Comparison of ENCODE assay signal across 37 cellular contexts in genomic region chr3:139423232-139423631, GRCh38. TPM values are rescaled to one million over a fixed set of nuclear protein-coding genes. Genes with fewer than 3 reads are reported as not detected.
"Had no signal": no experiment of that assay in that cellular context is flagged by ENCODE, and none has a peak within 500 bp of the region (broad histone marks: within the 10 kb centered on the region; RNA-seq: fewer than 3 reads in every experiment).

No MANE protein-coding gene starts in this region.

- H3K4me1 ChIP-seq: adrenal gland, breast epithelium had no signal

- H3K27me3 Mint-ChIP-seq: activated B cell treated with CpG ODN at 0.5 μM for 24 hours; activated CD4-positive, alpha-beta memory T cell treated with anti-CD3 and anti-CD28 coated beads for 36 hours; activated CD8-positive, alpha-beta T cell treated with anti-CD3 and anti-CD28 coated beads for 36 hours; activated naive CD8-positive, alpha-beta T cell treated with anti-CD3 and anti-CD28 coated beads for 36 hours; activated T-helper 17 cell treated with anti-CD3 and anti-CD28 coated beads, Interleukin-2, amount 50 U/mL, for 72 hours had no signal

- H3K4me3 Mint-ChIP-seq: activated B cell treated with CpG ODN at 0.5 μM for 24 hours; activated CD4-positive, alpha-beta memory T cell treated with anti-CD3 and anti-CD28 coated beads for 36 hours; activated CD8-positive, alpha-beta T cell treated with anti-CD3 and anti-CD28 coated beads for 36 hours; activated naive CD4-positive, alpha-beta T cell treated with anti-CD3 and anti-CD28 coated beads for 36 hours; activated naive CD8-positive, alpha-beta T cell treated with anti-CD3 and anti-CD28 coated beads for 36 hours; activated T-helper 1 cell treated with anti-CD3 and anti-CD28 coated beads, Interleukin-12 subunit alpha, Interleukin-12 subunit beta, Interleukin-2, Interleukin-4 antibody, amounts not matched to agents 30 ng/mL and 10 ng/mL and 1 ng/mL, durations not matched to agents 14 hours and 24 hours and 36 hours; activated T-helper 17 cell treated with anti-CD3 and anti-CD28 coated beads, Interleukin-2, amount 50 U/mL, for 72 hours; T-helper 1 cell treated with Interleukin-12 subunit alpha and Interleukin-12 subunit beta and Interleukin-4 antibody, amounts not matched to agents 30 μg/mL and 1 μg/mL, for 36 hours; T-helper 2 cell treated with Interferon-gamma antibody and Interleukin-4, amounts not matched to agents 5 μg/mL and 100 μg/mL, for 36 hours had no signal

- H3K27ac ChIP-seq: adrenal gland, body of pancreas, brain microvascular endothelial cell, breast epithelium, VCaP had no signal

- H3K27me3 ChIP-seq: adrenal gland, body of pancreas, brain microvascular endothelial cell, breast epithelium had no signal

- H3K4me3 ChIP-seq: adrenal gland, body of pancreas, breast epithelium had no signal

- DNase-seq: activated B cell treated with CpG ODN at 0.5 μM for 24 hours; activated CD4-positive, alpha-beta memory T cell treated with anti-CD3 and anti-CD28 coated beads for 36 hours; activated CD4-positive, alpha-beta T cell treated with anti-CD3 and anti-CD28 coated beads for 4 hours; activated CD4-positive, alpha-beta T cell treated with anti-CD3 and anti-CD28 coated beads, Interleukin-2, amount 50 U/mL, for 1 hour; activated CD4-positive, alpha-beta T cell treated with anti-CD3 and anti-CD28 coated beads, Interleukin-2, amount 50 U/mL, for 4 hours; activated CD4-positive, CD25-positive, alpha-beta regulatory T cell treated with anti-CD3 and anti-CD28 coated beads, Interleukin-2, amount 50 U/mL, for 72 hours; activated CD8-positive, alpha-beta memory T cell treated with anti-CD3 and anti-CD28 coated beads, Interleukin-2, amount 50 U/mL, for 4 hours; activated CD8-positive, alpha-beta T cell treated with anti-CD3 and anti-CD28 coated beads for 36 hours; activated effector memory CD4-positive, alpha-beta T cell treated with anti-CD3 and anti-CD28 coated beads, Interleukin-2, amount 50 U/mL, for 16 hours; activated gamma-delta T cell treated with Interleukin-2 at 50 U/mL for 16 hours; activated naive CD4-positive, alpha-beta T cell; activated naive CD4-positive, alpha-beta T cell treated with anti-CD3 and anti-CD28 coated beads for 36 hours; activated naive CD4-positive, alpha-beta T cell treated with anti-CD3 and anti-CD28 coated beads, Interleukin-2, amount 50 U/mL, for 16 hours; activated naive CD8-positive, alpha-beta T cell treated with anti-CD3 and anti-CD28 coated beads for 36 hours; activated T-cell treated with anti-CD3 and anti-CD28 coated beads for 4 hours; activated T-cell treated with anti-CD3 and anti-CD28 coated beads, Interleukin-2, amount 50 U/mL, for 1 hour; activated T-cell treated with anti-CD3 and anti-CD28 coated beads, Interleukin-2, amount 50 U/mL, for 48 hours; adrenal gland; amniotic stem cell; aorta; body of pancreas; brain microvascular endothelial cell; central memory CD4-positive, alpha-beta T cell; SW 1271; T-helper 1 cell; T-helper 2 cell; T-helper 9 cell had no signal

- ATAC-seq: activated CD8-positive, alpha-beta T cell treated with anti-CD3 and anti-CD28 coated beads for 36 hours; activated naive CD4-positive, alpha-beta T cell treated with anti-CD3 and anti-CD28 coated beads, Interleukin-2, amount 50 U/mL, for 72 hours; activated T-helper 17 cell treated with anti-CD3 and anti-CD28 coated beads, Interleukin-2, amount 50 U/mL, for 72 hours; body of pancreas had no signal

- H3K9me3 Mint-ChIP-seq: activated B cell treated with CpG ODN at 0.5 μM for 24 hours; activated CD4-positive, alpha-beta memory T cell treated with anti-CD3 and anti-CD28 coated beads for 36 hours; activated CD8-positive, alpha-beta T cell treated with anti-CD3 and anti-CD28 coated beads for 36 hours; activated naive CD4-positive, alpha-beta T cell treated with anti-CD3 and anti-CD28 coated beads for 36 hours; activated naive CD4-positive, alpha-beta T cell treated with anti-CD3 and anti-CD28 coated beads, Interleukin-2, amount 50 U/mL, for 72 hours; activated naive CD8-positive, alpha-beta T cell treated with anti-CD3 and anti-CD28 coated beads for 36 hours; activated T-helper 1 cell treated with anti-CD3 and anti-CD28 coated beads, Interleukin-12 subunit alpha, Interleukin-12 subunit beta, Interleukin-2, Interleukin-4 antibody, amounts not matched to agents 30 ng/mL and 10 ng/mL and 1 ng/mL, durations not matched to agents 14 hours and 24 hours and 36 hours; activated T-helper 17 cell treated with anti-CD3 and anti-CD28 coated beads, Interleukin-2, amount 50 U/mL, for 72 hours; T-helper 1 cell treated with Interleukin-12 subunit alpha and Interleukin-12 subunit beta and Interleukin-4 antibody, amounts not matched to agents 30 μg/mL and 1 μg/mL, for 36 hours; T-helper 2 cell treated with Interferon-gamma antibody and Interleukin-4, amounts not matched to agents 5 μg/mL and 100 μg/mL, for 36 hours had no signal

- H3K9me3 ChIP-seq: adrenal gland, body of pancreas, breast epithelium had no signal

- H3K27ac Mint-ChIP-seq: activated B cell treated with CpG ODN at 0.5 μM for 24 hours; activated CD4-positive, alpha-beta memory T cell treated with anti-CD3 and anti-CD28 coated beads for 36 hours; activated CD8-positive, alpha-beta T cell treated with anti-CD3 and anti-CD28 coated beads for 36 hours; activated naive CD4-positive, alpha-beta T cell treated with anti-CD3 and anti-CD28 coated beads for 36 hours; activated naive CD4-positive, alpha-beta T cell treated with anti-CD3 and anti-CD28 coated beads, Interleukin-2, amount 50 U/mL, for 72 hours; activated naive CD8-positive, alpha-beta T cell treated with anti-CD3 and anti-CD28 coated beads for 36 hours; activated T-helper 1 cell treated with anti-CD3 and anti-CD28 coated beads, Interleukin-12 subunit alpha, Interleukin-12 subunit beta, Interleukin-2, Interleukin-4 antibody, amounts not matched to agents 30 ng/mL and 10 ng/mL and 1 ng/mL, durations not matched to agents 14 hours and 24 hours and 36 hours; activated T-helper 17 cell treated with anti-CD3 and anti-CD28 coated beads, Interleukin-2, amount 50 U/mL, for 72 hours; T-helper 1 cell treated with Interleukin-12 subunit alpha and Interleukin-12 subunit beta and Interleukin-4 antibody, amounts not matched to agents 30 μg/mL and 1 μg/mL, for 36 hours; T-helper 2 cell treated with Interferon-gamma antibody and Interleukin-4, amounts not matched to agents 5 μg/mL and 100 μg/mL, for 36 hours had no signal

- H3K36me3 ChIP-seq: adrenal gland, brain microvascular endothelial cell, breast epithelium had no signal

- H3K4me1 Mint-ChIP-seq: activated B cell treated with CpG ODN at 0.5 μM for 24 hours had no signal

RNA-seq across cellular contexts. Expression of gene RBP2, which starts 53.1 kb away (rescaled TPM):
- total RNA-seq: activated B cell treated with CpG ODN at 0.5 μM for 24 hours; activated CD4-positive, alpha-beta memory T cell treated with anti-CD3 and anti-CD28 coated beads for 36 hours; activated CD8-positive, alpha-beta memory T cell treated with anti-CD3 and anti-CD28 coated beads for 36 hours; activated CD8-positive, alpha-beta T cell treated with anti-CD3 and anti-CD28 coated beads for 36 hours; activated naive CD4-positive, alpha-beta T cell treated with anti-CD3 and anti-CD28 coated beads for 36 hours; activated naive CD4-positive, alpha-beta T cell treated with anti-CD3 and anti-CD28 coated beads, Interleukin-2, amount 50 U/mL, for 72 hours; activated naive CD8-positive, alpha-beta T cell treated with anti-CD3 and anti-CD28 coated beads for 36 hours; activated T-helper 1 cell treated with anti-CD3 and anti-CD28 coated beads, Interleukin-12 subunit alpha, Interleukin-12 subunit beta, Interleukin-2, Interleukin-4 antibody, amounts not matched to agents 30 ng/mL and 10 ng/mL and 1 ng/mL, durations not matched to agents 14 hours and 24 hours and 36 hours; activated T-helper 17 cell treated with anti-CD3 and anti-CD28 coated beads, Interleukin-2, amount 50 U/mL, for 72 hours; aorta; astrocyte; body of pancreas; cardiac septum had no signal
